14 cellular contexts compared by ENCODE assay signal in the genomic region with DNA sequence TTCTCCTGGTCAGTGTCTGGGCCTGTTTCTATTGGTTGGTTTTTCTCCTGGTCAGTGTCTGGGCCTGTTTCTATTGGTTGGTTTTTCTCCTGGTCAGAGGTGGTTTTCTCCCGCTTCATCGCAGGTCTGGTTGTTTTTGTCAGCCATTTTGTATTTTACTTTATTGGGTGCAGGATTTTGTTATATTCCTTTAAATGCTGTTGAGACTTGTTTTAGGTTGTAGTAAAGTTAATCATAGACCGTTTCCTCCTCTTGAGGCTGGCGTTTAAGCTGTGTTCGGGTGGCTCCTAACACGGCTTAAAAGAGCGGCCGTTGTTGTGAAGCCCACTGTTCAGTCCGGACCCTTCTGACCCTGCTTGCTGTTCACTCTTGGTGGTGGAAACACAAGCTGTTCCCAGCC. TPM values are rescaled to one million over a fixed set of nuclear protein-coding genes. Genes with fewer than 3 reads are reported as not detected.
A peak's percentile ranks its signal among the peaks of the same experiment; 100 is the strongest.
DNase-seq lines count a peak whose midpoint lies in the region; FAIRE-seq and TF ChIP-seq lines count a peak whose summit lies in the region.
"Had no signal": no experiment of that assay in that cellular context is flagged by ENCODE, and none has a peak within 500 bp of the region (broad histone marks: within the 10 kb centered on the region; RNA-seq: fewer than 3 reads in every experiment).

No MANE protein-coding gene starts in this region.

- no peak overlapping the region for H2AK5ac ChIP-seq in trophoblast cell (ENCODE audit: low read length)

- no peak overlapping the region for H3K14ac ChIP-seq in trophoblast cell (ENCODE audit: low read length)

- H3K4me3 Mint-ChIP-seq in activated CD4-positive, alpha-beta T cell treated with anti-CD3 and anti-CD28 coated beads, Interleukin-2, amount 10 ng/mL, durations not matched to agents 7 days and 5 days, result peak overlapping the region; percentile 28
- H3K4me3 Mint-ChIP-seq in astrocyte (ENCODE audit: unreplicated experiment) (no peak overlapping the region), CD14-positive monocyte (no peak overlapping the region)
- H3K4me3 Mint-ChIP-seq: neural progenitor cell had no signal

- no peak overlapping the region for H3K4ac ChIP-seq in trophoblast cell (ENCODE audit: low read depth, low read length)

- peaks cover 34% of the 10 kb centered on the region for H3K36me3 Mint-ChIP-seq in activated CD4-positive, alpha-beta T cell treated with anti-CD3 and anti-CD28 coated beads, Interleukin-2, amount 10 ng/mL, durations not matched to agents 7 days and 5 days (ENCODE audit: low read depth)
- H3K36me3 Mint-ChIP-seq in astrocyte (ENCODE audit: low read depth, unreplicated experiment), result peaks cover 32% of the 10 kb centered on the region
- H3K36me3 Mint-ChIP-seq in CD14-positive monocyte, result peaks cover 39 to 62% of the 10 kb centered on the region in 2 donors

- POLR2A ChIA-PET in activated CD4-positive, alpha-beta T cell treated with anti-CD3 and anti-CD28 coated beads, Interleukin-2, amount 10 ng/mL, durations not matched to agents 7 days and 5 days (lab: Charles Lee), result interaction anchor here (0.5 to 0.7 kb wide), 2 partner anchors 20 to 37 kb away, joined by 3 to 6 read pairs; no protein-coding TSS in a partner anchor
- POLR2A ChIA-PET in HEK293 (lab: Yijun Ruan, JAX), result no interaction called here

- no peaks in the 10 kb centered on the region for H3K9me3 Mint-ChIP-seq in activated CD4-positive, alpha-beta T cell treated with anti-CD3 and anti-CD28 coated beads, Interleukin-2, amount 10 ng/mL, durations not matched to agents 7 days and 5 days
- H3K9me3 Mint-ChIP-seq in astrocyte (ENCODE audit: unreplicated experiment) (no peaks in the 10 kb centered on the region), CD14-positive monocyte (peaks cover 8 to 38% (median 26%) of the 10 kb centered on the region in 7 donors)

- peaks cover 14 to 42% of the 10 kb centered on the region in 2 experiments for H3K36me3 ChIP-seq in HEK293 (ENCODE audit: control insufficient read depth in 2 of 2, insufficient read depth in 1 of 2, low read length in 2 of 2)
- H3K36me3 ChIP-seq in astrocyte (ENCODE audit: insufficient read depth, low read length), result no peaks in the 10 kb centered on the region
- peaks cover 19 to 21% of the 10 kb centered on the region in 2 experiments for H3K36me3 ChIP-seq in trophoblast cell (ENCODE audit: control insufficient read depth in 1 of 2, insufficient read depth in 2 of 2, low read length in 2 of 2)

- H3K4me1 Mint-ChIP-seq in activated CD4-positive, alpha-beta T cell treated with anti-CD3 and anti-CD28 coated beads, Interleukin-2, amount 10 ng/mL, durations not matched to agents 7 days and 5 days, result peaks cover 42% of the 10 kb centered on the region
- H3K4me1 Mint-ChIP-seq in astrocyte (ENCODE audit: low read depth, unreplicated experiment) (peaks cover 18% of the 10 kb centered on the region), CD14-positive monocyte (peaks cover 10% of the 10 kb centered on the region)
- H3K4me1 Mint-ChIP-seq: neural progenitor cell had no signal

- H3K27ac Mint-ChIP-seq in activated CD4-positive, alpha-beta T cell treated with anti-CD3 and anti-CD28 coated beads, Interleukin-2, amount 10 ng/mL, durations not matched to agents 7 days and 5 days, result peak overlapping the region; percentile 77
- H3K27ac Mint-ChIP-seq in astrocyte (ENCODE audit: unreplicated experiment) (peak overlapping the region; percentile 58), CD14-positive monocyte (peak overlapping the region in 2 of 7 donors; percentile 3 to 19)
- H3K27ac Mint-ChIP-seq: neural progenitor cell had no signal

- H4K8ac ChIP-seq in trophoblast cell (ENCODE audit: low read depth, low read length), result no peak overlapping the region

- H4K20me1 ChIP-seq in astrocyte (ENCODE audit: insufficient read depth, low read length), result peaks cover 78% of the 10 kb centered on the region

- H4K12ac ChIP-seq in trophoblast cell (ENCODE audit: low read depth, low read length), result peak overlapping the region; percentile 36

- H3K27me3 ChIP-seq in astrocyte (ENCODE audit: insufficient read depth, low read length), result no peaks in the 10 kb centered on the region
- no peaks in the 10 kb centered on the region for H3K27me3 ChIP-seq in trophoblast cell (ENCODE audit: insufficient read depth, low read length)
- H3K27me3 ChIP-seq: neural progenitor cell, upper lobe of left lung had no signal

- no peak for FAIRE-seq in astrocyte (lab: Jason Lieb, UNC)
- FAIRE-seq: keratinocyte had no signal

- TF ChIP-seq CTCF in HEK293 (tag by site-specific recombination; IDR thresholded peaks at IDR 0.05) (no peak), astrocyte (IDR thresholded peaks at IDR 0.05; ENCODE audit: insufficient read depth, low read depth, low read length) (no peak), CD14-positive monocyte (IDR thresholded peaks at IDR 0.05) (no peak), lower leg skin (IDR thresholded peaks at IDR 0.05) (no peak)

- H3K79me2 ChIP-seq in astrocyte (ENCODE audit: insufficient read depth, low read length) (peaks cover 93% of the 10 kb centered on the region), trophoblast cell (ENCODE audit: control insufficient read depth, insufficient read depth, low read length, poor library complexity) (peaks cover 4% of the 10 kb centered on the region)

- no peak overlapping the region for H3K23ac ChIP-seq in trophoblast cell (ENCODE audit: low read length)

- no peak overlapping the region for H2BK5ac ChIP-seq in trophoblast cell (ENCODE audit: low read depth, low read length, poor library complexity)

- H2BK12ac ChIP-seq in trophoblast cell (ENCODE audit: low read length), result no peak overlapping the region

- no peak overlapping the region for H2AFZ ChIP-seq in astrocyte (ENCODE audit: low read depth, low read length)
- H2AFZ ChIP-seq in trophoblast cell (ENCODE audit: insufficient read depth, low read length, poor library complexity), result no peak overlapping the region
- H2AFZ ChIP-seq: neural progenitor cell had no signal

- H3K27ac ChIP-seq in HEK293 (ENCODE audit: extremely low read depth, low read depth, low read length) (no peak overlapping the region), astrocyte (ENCODE audit: low read depth, low read length) (no peak overlapping the region), trophoblast cell (ENCODE audit: low read depth, low read length) (no peak overlapping the region)
- H3K27ac ChIP-seq: neural progenitor cell, upper lobe of left lung had no signal

- H3K4me3 ChIP-seq in HEK293 (ENCODE audit: low read depth, low read length) (no peak overlapping the region), astrocyte (ENCODE audit: insufficient read depth, low read depth, low read length) (no peak overlapping the region), trophoblast cell (ENCODE audit: low read depth, low read length) (no peak overlapping the region), lower leg skin (ENCODE audit: low read depth, poor library complexity, severe bottlenecking) (no peak overlapping the region)
- H3K4me3 ChIP-seq: neural progenitor cell, upper lobe of left lung had no signal

- CTCF ChIA-PET in activated CD4-positive, alpha-beta T cell treated with anti-CD3 and anti-CD28 coated beads, Interleukin-2, amount 10 ng/mL, durations not matched to agents 7 days and 5 days (lab: Charles Lee), result interaction anchor here (0.8 to 1.1 kb wide), 2 partner anchors 9 to 150 kb away, joined by 3 to 4 read pairs; no protein-coding TSS in a partner anchor
- CTCF ChIA-PET in HEK293 (lab: Yijun Ruan, JAX), result interaction anchor here (0.6 kb wide), 1 partner anchor 18 kb away, joined by 3 read pairs; no protein-coding TSS in a partner anchor

- TF ChIP-seq POLR2A in lower leg skin (IDR thresholded peaks at IDR 0.05), result no peak

- no peak overlapping the region for H2BK120ac ChIP-seq in trophoblast cell (ENCODE audit: insufficient read depth, low read length, poor library complexity)

- H3K4me2 ChIP-seq in astrocyte (ENCODE audit: low read length) (peak overlapping the region; percentile 65), trophoblast cell (ENCODE audit: low read length) (no peak overlapping the region)
- H3K4me2 ChIP-seq: neural progenitor cell had no signal

- H3K4me1 ChIP-seq in HEK293 (ENCODE audit: control insufficient read depth, insufficient read depth, low read length), result no peaks in the 10 kb centered on the region
- H3K4me1 ChIP-seq in astrocyte (ENCODE audit: insufficient read depth, low read length), result peaks cover 16% of the 10 kb centered on the region
- peaks cover 4 to 5% of the 10 kb centered on the region in 2 experiments for H3K4me1 ChIP-seq in trophoblast cell (ENCODE audit: control insufficient read depth in 1 of 2, insufficient read depth in 2 of 2, low read length in 2 of 2)
- H3K4me1 ChIP-seq: neural progenitor cell, upper lobe of left lung had no signal

- intact Hi-C loops in CD14-positive monocyte (cut with micrococcal nuclease) (no loop called here), lower leg skin (cut with DNase I; ENCODE audit: low total_unique reads) (no loop called here)

- H3K9ac ChIP-seq in astrocyte (ENCODE audit: low read length) (no peak overlapping the region), trophoblast cell (ENCODE audit: low read length) (no peak overlapping the region)
- H3K9ac ChIP-seq: neural progenitor cell had no signal

- H3K18ac ChIP-seq in trophoblast cell (ENCODE audit: low read length), result peak overlapping the region; percentile 81

- H4K91ac ChIP-seq in trophoblast cell (ENCODE audit: low read depth, low read length), result no peak overlapping the region

- no peak for DNase-seq in activated CD4-positive, alpha-beta T cell treated with anti-CD3 and anti-CD28 coated beads, Interleukin-2, amount 10 ng/mL, durations not matched to agents 7 days and 5 days
- no peak for DNase-seq in activated CD4-positive, alpha-beta T cell treated with anti-CD3 and anti-CD28 coated beads, Interleukin-2, amount 50 U/mL, for 48 hours
- DNase-seq in astrocyte (ENCODE audit: low read depth) (no peak), trophoblast cell (no peak), CD14-positive monocyte (ENCODE audit: low spot score) (no peak), dedifferentiated amniotic fluid mesenchymal stem cell (ENCODE audit: extremely low spot score) (no peak), lower leg skin (ENCODE audit: low spot score in 2 of 2) (no peak)
- DNase-seq: effector memory CD4-positive, alpha-beta T cell; NCI-H1436 treated with DMSO at 0.1 percent for 48 hours; SW 1271; upper lobe of left lung had no signal

- H3K27me3 Mint-ChIP-seq in activated CD4-positive, alpha-beta T cell treated with anti-CD3 and anti-CD28 coated beads, Interleukin-2, amount 10 ng/mL, durations not matched to agents 7 days and 5 days, result no peaks in the 10 kb centered on the region
- H3K27me3 Mint-ChIP-seq in astrocyte (ENCODE audit: low read depth, unreplicated experiment) (no peaks in the 10 kb centered on the region), CD14-positive monocyte (ENCODE audit: low read depth in 3 of 3) (peaks cover 0 to 2% (median 0%) of the 10 kb centered on the region in 3 donors)

- WGBS in trophoblast cell (ENCODE audit: extremely low coverage, insufficient coverage, insufficient read length), result no CpG with 5 or more reads among the region's 9 CpGs
- 93 to 98% methylated on average over 9 of the region's 9 CpGs for WGBS in lower leg skin, 2 donors

- H3K79me1 ChIP-seq in trophoblast cell (ENCODE audit: low read length), result no peaks in the 10 kb centered on the region

- H3K9me3 ChIP-seq in HEK293 (ENCODE audit: control insufficient read depth, insufficient read depth, low read depth, low read length) (no peaks in the 10 kb centered on the region; the same call in none of the 2 replicates), astrocyte (ENCODE audit: insufficient read depth, low read depth, low read length) (no peaks in the 10 kb centered on the region), trophoblast cell (ENCODE audit: insufficient read depth, low read depth, low read length) (peaks cover 7% of the 10 kb centered on the region)
- H3K9me3 ChIP-seq: upper lobe of left lung had no signal

RNA-seq across cellular contexts. Expression of a gene that starts 26.2 kb away (rescaled TPM):
- total RNA-seq in activated CD4-positive, alpha-beta T cell treated with anti-CD3 and anti-CD28 coated beads, Interleukin-2, amount 10 ng/mL, durations not matched to agents 7 days and 5 days, result 10 to 100 TPM; 20.0 to 20.8 TPM
- 21.0 and 22.7 TPM in 2 replicates for total RNA-seq in astrocyte
- polyA plus RNA-seq in trophoblast cell (2013), result 16.0 and 16.8 TPM in 2 replicates
- 1 to 10 TPM; 3.8 to 5.7 TPM for polyA plus RNA-seq in CD14-positive monocyte
- 10 to 100 TPM in 1 of 4 donors, 1 to 10 TPM in 3; 8.6 to 11.6 (median 9.6) TPM for total RNA-seq in lower leg skin

RNA-seq across cellular contexts. Expression of a gene that starts 38.4 kb away (rescaled TPM):
- 10 to 100 TPM; 21.4 to 28.5 TPM for total RNA-seq in activated CD4-positive, alpha-beta T cell treated with anti-CD3 and anti-CD28 coated beads, Interleukin-2, amount 10 ng/mL, durations not matched to agents 7 days and 5 days
- total RNA-seq in astrocyte (23.8 and 26.2 TPM in 2 replicates), lower leg skin (10 to 100 TPM in 3 of 4 donors, 1 to 10 TPM in 1; 7.5 to 25.6 (median 16.1) TPM)
- polyA plus RNA-seq in trophoblast cell (2013), result 22.3 and 22.8 TPM in 2 replicates
- polyA plus RNA-seq in CD14-positive monocyte, result 1 to 10 TPM; 7.2 to 9.5 TPM

RNA-seq across cellular contexts. Expression of a gene that starts 38.6 kb away (rescaled TPM):
- total RNA-seq in activated CD4-positive, alpha-beta T cell treated with anti-CD3 and anti-CD28 coated beads, Interleukin-2, amount 10 ng/mL, durations not matched to agents 7 days and 5 days, result 10 to 100 TPM; 42.4 to 47.9 TPM
- total RNA-seq in astrocyte, result 49.6 and 58.2 TPM in 2 replicates
- polyA plus RNA-seq in trophoblast cell (2013), result 42.2 and 46.8 TPM in 2 replicates
- polyA plus RNA-seq in CD14-positive monocyte, result 10 to 100 TPM; 20.3 to 27.6 TPM
- 10 to 100 TPM in 3 of 4 donors, 1 to 10 TPM in 1; 9.1 to 28.0 (median 18.0) TPM for total RNA-seq in lower leg skin

RNA-seq across cellular contexts. Expression of a gene that starts 52.2 kb away (rescaled TPM):
- total RNA-seq in activated CD4-positive, alpha-beta T cell treated with anti-CD3 and anti-CD28 coated beads, Interleukin-2, amount 10 ng/mL, durations not matched to agents 7 days and 5 days, result 10 to 100 TPM; 46.9 to 49.2 TPM
- total RNA-seq in astrocyte, result 30.0 and 32.4 TPM in 2 replicates
- polyA plus RNA-seq in trophoblast cell (2013), result 18.7 and 19.7 TPM in 2 replicates
- polyA plus RNA-seq in CD14-positive monocyte, result under 1 TPM; 0.61 to 0.86 TPM
- total RNA-seq in lower leg skin, result 100 to 1,000 TPM in 2 of 4 donors, 10 to 100 TPM in 2; 64.8 to 104 (median 89.8) TPM
